ENCODE assay signal across 8 cellular contexts in the genomic region with DNA sequence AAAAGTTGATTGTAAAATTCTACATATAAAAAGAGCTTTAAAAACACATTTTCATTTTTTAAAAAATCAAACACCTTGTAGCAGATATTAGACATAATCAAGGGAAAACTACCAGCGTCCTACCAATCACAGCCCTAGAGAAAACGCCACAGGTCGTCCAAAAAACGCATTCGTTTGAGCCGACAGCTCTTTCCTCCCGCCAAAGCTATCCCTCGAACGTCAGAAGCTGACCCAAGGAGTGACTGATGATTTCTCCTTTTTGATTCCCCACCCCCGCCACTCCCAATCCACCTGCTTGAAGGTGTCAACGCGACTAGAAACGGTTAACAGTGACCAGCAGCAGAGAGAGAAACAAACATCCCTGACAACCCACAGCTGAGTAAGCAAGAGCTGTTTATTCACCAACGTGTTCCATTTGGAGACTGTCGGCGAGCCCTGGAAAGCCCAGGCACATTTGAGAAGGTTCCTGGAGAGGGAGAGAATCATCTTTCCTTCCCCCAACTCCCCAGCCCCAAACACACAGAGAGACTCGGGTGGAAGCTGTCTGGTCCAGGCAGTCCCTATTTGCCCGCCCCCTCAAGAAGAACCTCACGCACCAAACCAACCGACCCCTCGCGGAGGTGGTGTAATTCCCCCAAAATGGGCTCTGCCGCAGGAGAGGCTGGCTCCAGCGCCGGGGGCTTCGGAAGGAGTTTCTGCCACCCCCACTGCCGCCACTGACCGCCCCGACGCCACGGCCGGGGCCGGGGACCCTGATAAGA. TPM values are rescaled to one million over a fixed set of nuclear protein-coding genes. Genes with fewer than 3 reads are reported as not detected.
DNase-seq lines count a peak whose midpoint lies in the region; ATAC-seq, FAIRE-seq and TF ChIP-seq lines count a peak whose summit lies in the region.

No MANE protein-coding gene starts in this region.

- no peak for TF ChIP-seq EP300 in GM12878 (IDR thresholded peaks at IDR 0.05; ENCODE audit: borderline replicate concordance in 1 of 2, control insufficient read depth in 1 of 2, low read depth in 2 of 2, low read length in 2 of 2)

- peak overlapping the region; percentile 76 for H3K4me3 ChIP-seq in RWPE2 (ENCODE audit: severe bottlenecking)
- peak overlapping the region; percentile 96 for H3K4me3 ChIP-seq in GM12878
- peak overlapping the region; percentile 90 for H3K4me3 ChIP-seq in iPS DF 6.9 (ENCODE audit: low read length)
- peak overlapping the region; percentile 95 for H3K4me3 ChIP-seq in retinal pigment epithelial cell (ENCODE audit: low read length)

- peak overlapping the region; percentile 75 for H3K4me2 ChIP-seq in GM12878 (ENCODE audit: control insufficient read depth, insufficient read depth)

- intact Hi-C loops in GM12878 (cut with micrococcal nuclease; ENCODE audit: unreplicated experiment): loop anchor here (2.0 to 5.0 kb wide), 4 partner anchors 49 to 302 kb away; a partner anchor contains a TSS

- no peak for TF ChIP-seq POLR2A in GM12878 (IDR thresholded peaks at IDR 0.05; ENCODE audit: low read depth, low read length)

- peak overlapping the region; percentile 95 for H2AFZ ChIP-seq in GM12878 (ENCODE audit: control insufficient read depth, low read depth, low read length)

- ATAC-seq in GM19463 (IDR thresholded peaks at IDR 0.05; ENCODE audit: unreplicated experiment) (peak; percentile 4), RWPE2 (ENCODE audit: low read depth) (peak; percentile 5), GM12878 (peak; percentile 20)

- H4K20me1 ChIP-seq in GM12878 (ENCODE audit: control insufficient read depth, insufficient read depth): no peaks in the 10 kb centered on the region

- TSS peak; percentile 73 for BruUV-seq in GM12878 (replicated peaks; lab: Mats Ljungman, UMichigan)

- POLR2A ChIA-PET in GM12878 (lab: Charles Lee): interaction anchor here (0.5 to 1.7 kb wide), 15 partner anchors 10 to 317 kb away, joined by 3 to 7 read pairs (median 4); no protein-coding TSS in a partner anchor

- no peak for TF ChIP-seq RAD21 in GM12878 (IDR thresholded peaks at IDR 0.05; ENCODE audit: insufficient read depth, low read depth, low read length)

- SMC1A ChIA-PET in GM12878 (lab: Charles Lee; ENCODE audit: uncharacterized antibody, unreplicated experiment): interaction anchor here (0.7 to 6.4 kb wide), 22 partner anchors 8 to 203 kb away, joined by 3 to 80 read pairs (median 4); no protein-coding TSS in a partner anchor

- H3K79me2 ChIP-seq in GM12878 (ENCODE audit: control insufficient read depth, insufficient read depth, low read length): peaks cover 36% of the 10 kb centered on the region

- peak; percentile 62 for FAIRE-seq in GM12878 (lab: Jason Lieb, UNC)

- H3K27me3 ChIP-seq in RWPE2 (ENCODE audit: insufficient read depth, poor library complexity, severe bottlenecking) (no peaks in the 10 kb centered on the region), GM12878 (replicated peaks in 1 of 2; ENCODE audit: control insufficient read depth in 2 of 2, insufficient read depth in 2 of 2, low read length in 1 of 2) (no peaks in the 10 kb centered on the region), iPS DF 6.9 (ENCODE audit: control insufficient read depth, insufficient read depth, low read length) (no peaks in the 10 kb centered on the region)

- DNase-seq in COR-L47 (lab: John Stamatoyannopoulos, UW) (peak; percentile 46), HT1080 (ENCODE audit: low read depth) (peak; percentile 38), RWPE2 (ENCODE audit: low spot score) (no peak), GM12878 (ENCODE audit: low read depth, low spot score) (no peak), iPS DF 6.9 (ENCODE audit: low read depth, low spot score) (no peak), retinal pigment epithelial cell (ENCODE audit: low read depth) (no peak), KBM-7 (no peak)

- H3K9ac ChIP-seq in GM12878 (ENCODE audit: control insufficient read depth, insufficient read depth, low read length): peak overlapping the region; percentile 76

- no peaks in the 10 kb centered on the region for H3K4me1 ChIP-seq in RWPE2 (ENCODE audit: insufficient read depth, poor library complexity, severe bottlenecking)
- H3K4me1 ChIP-seq in GM12878 (ENCODE audit: control insufficient read depth, insufficient read depth, low read length): no peaks in the 10 kb centered on the region
- no peaks in the 10 kb centered on the region for H3K4me1 ChIP-seq in iPS DF 6.9 (ENCODE audit: control insufficient read depth, insufficient read depth, low read length)

- WGBS in GM12878 (ENCODE audit: insufficient coverage, insufficient replicate concordance, low lambda C conversion rate, missing lambda C conversion rate): 1% methylated on average over 33 of the region's 33 CpGs
- WGBS in iPS DF 6.9 (ENCODE audit: insufficient coverage, insufficient read length): no CpG with 5 or more reads among the region's 33 CpGs

- peak overlapping the region; percentile 61 for H3K27ac ChIP-seq in RWPE2 (ENCODE audit: poor library complexity, severe bottlenecking)
- peak overlapping the region; percentile 79 for H3K27ac ChIP-seq in GM12878 (ENCODE audit: control insufficient read depth, insufficient read depth)
- no peak overlapping the region for H3K27ac ChIP-seq in iPS DF 6.9 (ENCODE audit: low read length)

- TF ChIP-seq CTCF in RWPE2 (IDR thresholded peaks at IDR 0.05; ENCODE audit: poor library complexity, severe bottlenecking) (no peak), GM12878 (IDR thresholded peaks at IDR 0.05 in 2 of 3, conservative IDR thresholded peaks at IDR 0.05 in 1 of 3; ENCODE audit: control insufficient read depth in 2 of 3, extremely low read depth in 1 of 3, insufficient read depth in 1 of 3, low read depth in 3 of 3, low read length in 3 of 3) (no peak), retinal pigment epithelial cell (conservative IDR thresholded peaks at IDR 0.05; ENCODE audit: low read depth, low read length) (no peak)

- no peaks in the 10 kb centered on the region for H3K9me3 ChIP-seq in RWPE2 (ENCODE audit: severe bottlenecking)
- no peaks in the 10 kb centered on the region for H3K9me3 ChIP-seq in GM12878 (replicated peaks; ENCODE audit: control insufficient read depth, insufficient read depth, low read length)
- H3K9me3 ChIP-seq in iPS DF 6.9 (ENCODE audit: control insufficient read depth, insufficient read depth, low read length): no peaks in the 10 kb centered on the region

- in situ Hi-C loops in GM12878 (cut with MboI): loop anchor here (5.0 kb wide), 1 partner anchor 203 kb away; no protein-coding TSS in a partner anchor
- in situ Hi-C loops in KBM-7 (cut with MboI; ENCODE audit: low pct_unique_long_range_greater_than_20kb, low sequenced_read_pairs): no loop called here

- H3K36me3 ChIP-seq in RWPE2 (ENCODE audit: low read depth) (peaks cover 23% of the 10 kb centered on the region), GM12878 (ENCODE audit: control insufficient read depth in 2 of 2, insufficient read depth in 2 of 2, low read length in 1 of 2) (no peaks in the 10 kb centered on the region; a peak in 1 of 4 replicates), iPS DF 6.9 (ENCODE audit: control insufficient read depth, insufficient read depth, low read length) (no peaks in the 10 kb centered on the region)

- CTCF ChIA-PET in GM12878 (lab: Yijun Ruan, JAX): interaction anchor here (0.8 to 7.6 kb wide), 17 partner anchors 10 to 301 kb away, joined by 3 to 117 read pairs (median 6); no protein-coding TSS in a partner anchor

- RAD21 ChIA-PET in GM12878 (lab: Charles Lee; ENCODE audit: unreplicated experiment): interaction anchor here (0.7 to 6.2 kb wide), 16 partner anchors 21 to 317 kb away, joined by 3 to 60 read pairs (median 6); no protein-coding TSS in a partner anchor

RNA-seq across cellular contexts. Expression of a gene that starts 0.6 kb away (rescaled TPM):
- 0.37 and 0.43 TPM in 2 replicates for total RNA-seq in HT1080 (2014; rRNA removed; shearing (Covaris generic))
- 0.44 and 0.57 TPM in 2 replicates for polyA plus RNA-seq in HT1080 (2015; cell fraction: cytosol; rRNA removed)
- polyA plus RNA-seq in HT1080 (2015; cell fraction: nucleus; rRNA removed): 0.70 and 1.0 TPM in 2 replicates
- total RNA-seq in GM12878 (2013; cell fraction: nucleolus; rRNA removed): 16.5 and 18.0 TPM in 2 replicates
- total RNA-seq in GM12878 (2014; rRNA removed) (1.2 and 1.3 TPM in 2 replicates), GM12878 (2014; rRNA removed; fragmentation: Illumina TruSeq; extraction: Trizol) (1.3 TPM in 2 replicates), GM12878 (2021) (1.7 and 2.3 TPM in 2 replicates)
- polyA plus RNA-seq in GM12878 (2011; ENCODE audit: low read depth): 0.52 TPM
- polyA plus RNA-seq in GM12878 (2011; rRNA removed) (1.9 and 2.3 TPM in 2 replicates), GM12878 (2014; fragmentation: Illumina TruSeq; extraction: Trizol) (1.1 and 1.2 TPM in 2 replicates), GM12878 (2014; fragmentation: Nextera tagmentation; extraction: Ambion mirVana) (under 1 TPM; 0.50 to 0.53 TPM), GM12878 (2014; rRNA removed) (0.90 and 1.4 TPM in 2 replicates), GM12878 (2016; fragmentation: Nextera tagmentation; extraction: Ambion mirVana) (1 to 10 TPM in 1 of 2 experiments, under 1 TPM in 1; 0.66 to 1.5 TPM)
- 0.72 and 1.1 TPM in 2 replicates for polyA plus RNA-seq in GM12878 (2011; cell fraction: cytosol; rRNA removed)
- polyA plus RNA-seq in GM12878 (2011; cell fraction: nucleus; rRNA removed): 2.3 and 3.1 TPM in 2 replicates
- polyA plus RNA-seq in GM12878 (2012): 1.1 and 1.4 TPM in 2 replicates
- 3.1 and 3.2 TPM in 2 replicates for polyA minus RNA-seq in GM12878 (2011; rRNA and poly(A)+ RNA removed)
- polyA minus RNA-seq in GM12878 (2011; cell fraction: cytosol; rRNA and poly(A)+ RNA removed): 1.6 and 1.9 TPM in 2 replicates
- polyA minus RNA-seq in GM12878 (2011; cell fraction: nucleus; rRNA and poly(A)+ RNA removed): 3.9 and 8.7 TPM in 2 replicates

RNA-seq across cellular contexts. Expression of a gene that starts 0.7 kb away (rescaled TPM):
- total RNA-seq in HT1080 (2014; rRNA removed; shearing (Covaris generic)): 9.8 and 12.1 TPM in 2 replicates
- 40.7 and 47.3 TPM in 2 replicates for polyA plus RNA-seq in HT1080 (2015; cell fraction: cytosol; rRNA removed)
- polyA plus RNA-seq in HT1080 (2015; cell fraction: nucleus; rRNA removed): 53.3 and 55.8 TPM in 2 replicates
- total RNA-seq in GM12878 (2013; cell fraction: nucleolus; rRNA removed): 41.9 and 44.3 TPM in 2 replicates
- 7.5 and 11.0 TPM in 2 replicates for total RNA-seq in GM12878 (2014; rRNA removed)
- total RNA-seq in GM12878 (2014; rRNA removed; fragmentation: Illumina TruSeq; extraction: Trizol): 12.2 and 12.6 TPM in 2 replicates
- 30.7 and 33.7 TPM in 2 replicates for total RNA-seq in GM12878 (2021)
- 20.5 TPM for polyA plus RNA-seq in GM12878 (2011; ENCODE audit: low read depth)
- 40.0 and 55.3 TPM in 2 replicates for polyA plus RNA-seq in GM12878 (2011; rRNA removed)
- 14.4 and 20.5 TPM in 2 replicates for polyA plus RNA-seq in GM12878 (2011; cell fraction: cytosol; rRNA removed)
- polyA plus RNA-seq in GM12878 (2011; cell fraction: nucleus; rRNA removed): 28.2 and 38.1 TPM in 2 replicates
- 16.0 and 22.5 TPM in 2 replicates for polyA plus RNA-seq in GM12878 (2012)
- 22.3 and 30.7 TPM in 2 replicates for polyA plus RNA-seq in GM12878 (2014; fragmentation: Illumina TruSeq; extraction: Trizol)
- polyA plus RNA-seq in GM12878 (2014; fragmentation: Nextera tagmentation; extraction: Ambion mirVana): 1 to 10 TPM; 4.8 to 5.8 TPM
- 12.5 and 15.6 TPM in 2 replicates for polyA plus RNA-seq in GM12878 (2014; rRNA removed)
- 10 to 100 TPM; 44.9 to 46.8 TPM for polyA plus RNA-seq in GM12878 (2016; fragmentation: Nextera tagmentation; extraction: Ambion mirVana)
- 15.9 and 18.6 TPM in 2 replicates for polyA minus RNA-seq in GM12878 (2011; rRNA and poly(A)+ RNA removed)
- 6.9 and 10.7 TPM in 2 replicates for polyA minus RNA-seq in GM12878 (2011; cell fraction: cytosol; rRNA and poly(A)+ RNA removed)
- 9.1 and 14.2 TPM in 2 replicates for polyA minus RNA-seq in GM12878 (2011; cell fraction: nucleus; rRNA and poly(A)+ RNA removed)

Comparison
In these comparisons a context has a peak if more than half of its experiments do, and no peak if none do; other contexts are left out.
1. DNase-seq: peak in COR-L47 (single experiment) and HT1080 (single experiment); none in RWPE2 (single experiment), GM12878 (single experiment), iPS DF 6.9 (single experiment), retinal pigment epithelial cell (single experiment) and KBM-7 (single experiment).
2. Peak in every context shown above with its lines, with median percentiles within 50 percentile points of each other: ATAC-seq and H3K4me3 ChIP-seq.